ENCODE assay signal across 22 cellular contexts in the genomic region with DNA sequence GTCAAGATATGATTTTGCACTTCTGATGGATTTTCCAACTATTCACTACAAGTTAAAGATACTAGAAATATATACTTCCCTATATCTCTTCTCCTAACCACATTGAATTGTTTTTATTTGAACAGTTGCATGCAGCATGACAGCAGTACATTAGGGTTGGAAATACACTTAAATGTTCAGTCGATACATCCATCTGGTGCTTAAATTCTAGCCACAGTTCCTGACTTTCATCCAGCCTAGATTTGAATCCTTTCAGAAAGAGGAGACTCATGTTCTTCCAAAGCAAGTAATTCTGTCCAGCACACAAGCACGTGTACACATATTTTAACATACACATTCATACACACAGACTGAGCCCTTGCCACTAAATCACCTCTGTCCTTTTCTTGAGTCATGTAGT.
"Had no signal": no experiment of that assay in that cellular context is flagged by ENCODE, and none has a peak within 500 bp of the region (broad histone marks: within the 10 kb centered on the region; RNA-seq: fewer than 3 reads in every experiment).

No MANE protein-coding gene starts in this region.

- ATAC-seq: effector memory CD8-positive, alpha-beta T cell; lower lobe of right lung; natural killer cell; psoas muscle; stimulated activated memory B cell treated with anti-CD40 and anti-IgM and Interleukin-4, amounts not matched to agents 10 μg/mL and 1 μg/mL and 100 μg/mL, for 72 hours; stimulated activated naive CD8-positive, alpha-beta T cell treated with anti-CD3 and anti-CD28 coated beads, Interleukin-15, Interleukin-2, amounts not matched to agents 100 U/mL and 50 U/mL, for 24 hours had no signal

- DNase-seq: cortex of kidney; effector memory CD8-positive, alpha-beta T cell; erythroblast; esophagus squamous epithelium; foreskin melanocyte; head of caudate nucleus; left ventricle myocardium superior; lower lobe of right lung; natural killer cell; occipital lobe; ovary; spleen; stimulated activated CD4-positive, alpha-beta T cell treated with anti-CD3 and anti-CD28 coated beads, Interleukin-4, amount 100 ng/mL, for 4 hours; stimulated activated naive CD8-positive, alpha-beta T cell treated with anti-CD3 and anti-CD28 coated beads, Interleukin-15, Interleukin-2, amounts not matched to agents 100 U/mL and 50 U/mL, for 24 hours; testis; tibial artery had no signal

- H3K4me1 ChIP-seq: esophagus squamous epithelium, lower lobe of right lung, psoas muscle, spleen, testis, tibial artery had no signal

- FAIRE-seq: endometrium, keratinocyte had no signal

- H3K36me3 ChIP-seq: esophagus squamous epithelium, lower lobe of right lung, ovary, spleen, tibial artery had no signal

- H3K27ac ChIP-seq: esophagus squamous epithelium, lower lobe of right lung, ovary, psoas muscle, skin epidermis, spleen, testis, tibial artery had no signal

- H3K36me3 Mint-ChIP-seq: natural killer cell; stimulated activated memory B cell treated with anti-CD40 and anti-IgM and Interleukin-4, amounts not matched to agents 10 μg/mL and 1 μg/mL and 100 μg/mL, for 72 hours; type B pancreatic cell had no signal

- H3K4me3 Mint-ChIP-seq: effector memory CD8-positive, alpha-beta T cell; natural killer cell; stimulated activated memory B cell treated with anti-CD40 and anti-IgM and Interleukin-4, amounts not matched to agents 10 μg/mL and 1 μg/mL and 100 μg/mL, for 72 hours; type B pancreatic cell had no signal

- H3K4me3 ChIP-seq: esophagus squamous epithelium, lower lobe of right lung, ovary, psoas muscle, skin epidermis, spleen, testis, tibial artery had no signal

- H3K27me3 ChIP-seq: esophagus squamous epithelium, ovary, spleen, testis, tibial artery had no signal

- H3K4me1 Mint-ChIP-seq: natural killer cell; stimulated activated memory B cell treated with anti-CD40 and anti-IgM and Interleukin-4, amounts not matched to agents 10 μg/mL and 1 μg/mL and 100 μg/mL, for 72 hours had no signal

- H3K27me3 Mint-ChIP-seq: effector memory CD8-positive, alpha-beta T cell; stimulated activated memory B cell treated with anti-CD40 and anti-IgM and Interleukin-4, amounts not matched to agents 10 μg/mL and 1 μg/mL and 100 μg/mL, for 72 hours had no signal

- H3K9me3 ChIP-seq: esophagus squamous epithelium, lower lobe of right lung, ovary, psoas muscle, testis, tibial artery had no signal

- H3K9me3 Mint-ChIP-seq: type B pancreatic cell had no signal
